In the genomic region with DNA sequence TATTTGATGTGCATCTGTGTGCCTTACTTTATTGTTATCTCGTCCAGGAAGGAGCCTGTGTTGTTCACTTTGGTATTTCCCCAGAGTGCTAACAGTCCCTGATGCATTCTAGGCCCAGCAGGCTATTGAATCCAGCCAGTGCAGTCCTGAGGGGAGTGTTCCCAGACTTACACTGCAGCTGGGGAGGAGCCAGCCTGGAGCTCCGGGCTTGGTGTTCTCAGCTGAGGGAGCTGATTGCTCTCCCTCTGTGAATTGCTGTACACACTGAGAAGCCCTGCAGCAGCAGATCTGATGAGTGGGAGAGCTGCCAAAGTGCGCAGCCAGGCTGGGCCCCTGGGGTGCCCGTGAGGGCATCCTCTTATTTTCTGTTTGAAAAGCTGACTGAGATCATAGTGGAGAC, we compare ENCODE assay signal across 8 cellular contexts.
DNase-seq lines count a peak whose midpoint lies in the region; ATAC-seq and TF ChIP-seq lines count a peak whose summit lies in the region.
"Had no signal": no experiment of that assay in that cellular context is flagged by ENCODE, and none has a peak within 500 bp of the region (broad histone marks: within the 10 kb centered on the region; RNA-seq: fewer than 3 reads in every experiment).

No MANE protein-coding gene starts in this region.

- DNase-seq in NCI-H1694 treated with DMSO at 0.1 percent for 48 hours (lab: John Stamatoyannopoulos, UW) (peak; percentile 93), body of pancreas (peak in 3 of 4 donors; percentile 19 to 22 (median 20)), iPS-NIHi7 (ENCODE audit: extremely low spot score) (peak; percentile 59), thyroid gland (peak; percentile 90), cortex of kidney (lab: John Stamatoyannopoulos, UW) (no peak)
- no peak for DNase-seq in activated naive CD4-positive, alpha-beta T cell (lab: John Stamatoyannopoulos, UW)
- DNase-seq: activated naive CD4-positive, alpha-beta T cell treated with anti-CD3 and anti-CD28 coated beads, Interleukin-2, amount 10 ng/mL, durations not matched to agents 7 days and 5 days had no signal

- no peaks in the 10 kb centered on the region for H3K36me3 ChIP-seq in body of pancreas (replicated peaks in 1 of 2; ENCODE audit: insufficient read depth in 1 of 2, low read depth in 2 of 2)
- no peaks in the 10 kb centered on the region for H3K36me3 ChIP-seq in thyroid gland

- H3K4me3 ChIP-seq in body of pancreas (no peak overlapping the region), thyroid gland (replicated peaks in 1 of 3) (no peak overlapping the region)

- H3K9me3 ChIP-seq in body of pancreas = no peaks in the 10 kb centered on the region
- H3K9me3 ChIP-seq in thyroid gland = no peaks in the 10 kb centered on the region

- TF ChIP-seq CTCF in body of pancreas (IDR thresholded peaks at IDR 0.05) (no peak), thyroid gland (IDR thresholded peaks at IDR 0.05) (no peak)

- no peak for TF ChIP-seq POLR2A in body of pancreas (IDR thresholded peaks at IDR 0.05)
- peak in 1 of 2 donors; percentile 32 for TF ChIP-seq POLR2A in thyroid gland (IDR thresholded peaks at IDR 0.05)

- H3K4me1 ChIP-seq in body of pancreas (no peaks in the 10 kb centered on the region), thyroid gland (peaks cover 5 to 14% of the 10 kb centered on the region in 2 donors)

- whole genome bisulfite sequencing in body of pancreas, 2 donors = 47 to 53% methylated on average over 4 of the region's 4 CpGs
- 8 to 15% methylated on average over 4 of the region's 4 CpGs for WGBS in thyroid gland, 2 donors

- no peak for ATAC-seq in body of pancreas
- ATAC-seq in HG03439 (IDR thresholded peaks at IDR 0.05; ENCODE audit: unreplicated experiment) = no peak

- H3K27me3 ChIP-seq in body of pancreas = no peaks in the 10 kb centered on the region
- H3K27me3 ChIP-seq in thyroid gland = no peaks in the 10 kb centered on the region

- intact Hi-C loops in body of pancreas (cut with DNase I) (no loop called here), thyroid gland (cut with DNase I) (no loop called here)

- H3K27ac ChIP-seq in body of pancreas (no peak overlapping the region), thyroid gland (peak overlapping the region in 2 of 3 donors; percentile 41 to 50)

Comparison
In these comparisons a context has a peak if more than half of its experiments do, and no peak if none do; other contexts are left out.
1. DNase-seq: peak in NCI-H1694 treated with DMSO at 0.1 percent for 48 hours (single experiment), body of pancreas (3 of 4), iPS-NIHi7 (single experiment) and thyroid gland (2 of 2); none in cortex of kidney (single experiment) and activated naive CD4-positive, alpha-beta T cell (0 of 4).
2. H3K27ac ChIP-seq: peak in thyroid gland (2 of 3); none in body of pancreas (0 of 4).